Comparison of ENCODE assay signal across 14 cellular contexts in the genomic region with DNA sequence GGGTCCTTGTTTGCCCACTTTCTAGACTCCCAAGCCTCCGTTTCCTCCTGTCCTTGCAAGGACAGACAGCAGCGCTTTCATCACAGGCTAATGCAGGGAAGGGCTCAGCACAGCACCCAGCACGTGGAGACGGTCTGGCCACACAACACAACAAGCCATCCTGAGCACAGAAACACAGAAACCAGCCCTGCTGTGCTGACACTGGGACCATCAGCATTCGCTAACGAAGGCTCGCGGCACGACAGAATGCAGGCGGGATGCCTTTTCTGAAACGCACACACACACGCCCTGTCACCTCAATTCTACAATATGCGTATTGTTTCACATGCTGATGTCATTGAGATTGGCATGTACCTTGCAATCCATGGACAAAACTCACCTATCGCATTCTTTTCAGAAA. TPM values are rescaled to one million over a fixed set of nuclear protein-coding genes. Genes with fewer than 3 reads are reported as not detected.
A peak's percentile ranks its signal among the peaks of the same experiment; 100 is the strongest.
DNase-seq lines count a peak whose midpoint lies in the region; TF ChIP-seq lines count a peak whose summit lies in the region.
"Had no signal": no experiment of that assay in that cellular context is flagged by ENCODE, and none has a peak within 500 bp of the region (broad histone marks: within the 10 kb centered on the region; RNA-seq: fewer than 3 reads in every experiment).

No MANE protein-coding gene starts in this region.

- no peak overlapping the region for H4K91ac ChIP-seq in trophoblast cell (ENCODE audit: low read depth, low read length)

- H3K36me3 ChIP-seq in BLaER1 = peaks cover 47% of the 10 kb centered on the region
- peaks cover 32 to 36% of the 10 kb centered on the region in 2 experiments; a peak in 2 of 3 replicates for H3K36me3 ChIP-seq in HEK293 (ENCODE audit: control insufficient read depth in 2 of 2, insufficient read depth in 1 of 2, low read length in 2 of 2)
- peaks cover 2 to 17% of the 10 kb centered on the region in 2 experiments for H3K36me3 ChIP-seq in trophoblast cell (ENCODE audit: control insufficient read depth in 1 of 2, insufficient read depth in 2 of 2, low read length in 2 of 2)
- H3K36me3 ChIP-seq in SJCRH30 = peaks cover 5% of the 10 kb centered on the region

- H2AFZ ChIP-seq in trophoblast cell (ENCODE audit: insufficient read depth, low read length, poor library complexity) = peak overlapping the region; percentile 17

- H3K4me1 Mint-ChIP-seq in brain = peaks cover 57% of the 10 kb centered on the region

- H3K4me2 ChIP-seq in BLaER1 (peak overlapping the region; percentile 65), trophoblast cell (ENCODE audit: low read length) (no peak overlapping the region)

- CTCF ChIA-PET in HEK293 (lab: Yijun Ruan, JAX) = no interaction called here

- no peak overlapping the region for H3K9ac ChIP-seq in BLaER1
- no peak overlapping the region for H3K9ac ChIP-seq in trophoblast cell (ENCODE audit: low read length)

- H2AK5ac ChIP-seq in trophoblast cell (ENCODE audit: low read length) = no peak overlapping the region

- H3K4me3 ChIP-seq in BLaER1 = no peak overlapping the region
- H3K4me3 ChIP-seq in HEK293 (ENCODE audit: low read depth, low read length) = no peak overlapping the region
- H3K4me3 ChIP-seq in trophoblast cell (ENCODE audit: low read depth, low read length) = peak overlapping the region; percentile 18
- H3K4me3 ChIP-seq in SJCRH30 = no peak overlapping the region
- H3K4me3 ChIP-seq: MG63 had no signal

- H2BK12ac ChIP-seq in trophoblast cell (ENCODE audit: low read length) = no peak overlapping the region

- H2BK120ac ChIP-seq in trophoblast cell (ENCODE audit: insufficient read depth, low read length, poor library complexity) = no peak overlapping the region

- H3K4me3 Mint-ChIP-seq in brain = peak overlapping the region in 1 of 5 experiments; percentile 3

- POLR2A ChIA-PET in HEK293 (lab: Yijun Ruan, JAX) = no interaction called here

- WGBS in trophoblast cell (ENCODE audit: extremely low coverage, insufficient coverage, insufficient read length) = no CpG with 5 or more reads among the region's 14 CpGs

- no peaks in the 10 kb centered on the region for H3K79me1 ChIP-seq in trophoblast cell (ENCODE audit: low read length)

- H3K27me3 Mint-ChIP-seq in brain = no peaks in the 10 kb centered on the region

- H3K27ac ChIP-seq in BLaER1 = 0 out of 2 replicates have a peak overlapping the region, but pooled peaks have one; percentile 11
- no peak overlapping the region for H3K27ac ChIP-seq in HEK293 (ENCODE audit: extremely low read depth, low read depth, low read length)
- no peak overlapping the region for H3K27ac ChIP-seq in trophoblast cell (ENCODE audit: low read depth, low read length)
- H3K27ac ChIP-seq in SJCRH30 = no peak overlapping the region

- H3K9me3 Mint-ChIP-seq in brain = no peaks in the 10 kb centered on the region

- peak overlapping the region in 4 of 5 experiments; percentile 41 to 68 (median 46) for H3K27ac Mint-ChIP-seq in brain

- DNase-seq in trophoblast cell (peak in 1 of 2 donors; percentile 6), SJCRH30 (no peak), NCI-H446 treated with DMSO at 0.1 percent for 48 hours (lab: John Stamatoyannopoulos, UW) (no peak), NCI-H510A (lab: John Stamatoyannopoulos, UW) (no peak)
- DNase-seq: DMS153, MG63, NCI-H1092 treated with DMSO at 0.1 percent for 48 hours, NCI-H1694, NCI-H446 had no signal

- H3K27me3 ChIP-seq in BLaER1 (no peaks in the 10 kb centered on the region), trophoblast cell (ENCODE audit: insufficient read depth, low read length) (no peaks in the 10 kb centered on the region), SJCRH30 (no peaks in the 10 kb centered on the region)
- H3K27me3 ChIP-seq: MG63 had no signal

- peaks cover 7% of the 10 kb centered on the region for H3K36me3 Mint-ChIP-seq in brain

- H2BK5ac ChIP-seq in trophoblast cell (ENCODE audit: low read depth, low read length, poor library complexity) = no peak overlapping the region

- no peak overlapping the region for H3K4ac ChIP-seq in trophoblast cell (ENCODE audit: low read depth, low read length)

- no peak for TF ChIP-seq CTCF in HEK293 (tag by site-specific recombination; IDR thresholded peaks at IDR 0.05)
- TF ChIP-seq CTCF in brain (conservative IDR thresholded peaks at IDR 0.05) = no peak

- H3K14ac ChIP-seq in trophoblast cell (ENCODE audit: low read length) = no peak overlapping the region

- H4K20me1 ChIP-seq in BLaER1 = peaks cover 98% of the 10 kb centered on the region

- H4K12ac ChIP-seq in trophoblast cell (ENCODE audit: low read depth, low read length) = no peak overlapping the region

- no peak overlapping the region for H3K18ac ChIP-seq in trophoblast cell (ENCODE audit: low read length)

- H3K9me3 ChIP-seq in BLaER1 = no peaks in the 10 kb centered on the region
- no peaks in the 10 kb centered on the region for H3K9me3 ChIP-seq in HEK293 (ENCODE audit: control insufficient read depth, insufficient read depth, low read depth, low read length)
- no peaks in the 10 kb centered on the region for H3K9me3 ChIP-seq in trophoblast cell (ENCODE audit: insufficient read depth, low read depth, low read length)
- no peaks in the 10 kb centered on the region for H3K9me3 ChIP-seq in SJCRH30 (replicated peaks)
- H3K9me3 ChIP-seq: MG63 had no signal

- no peak overlapping the region for H4K8ac ChIP-seq in trophoblast cell (ENCODE audit: low read depth, low read length)

- no peaks in the 10 kb centered on the region for H3K79me2 ChIP-seq in trophoblast cell (ENCODE audit: control insufficient read depth, insufficient read depth, low read length, poor library complexity)

- H3K23ac ChIP-seq in trophoblast cell (ENCODE audit: low read length) = no peak overlapping the region

- H3K4me1 ChIP-seq in BLaER1 = peaks cover 89% of the 10 kb centered on the region
- peaks cover 14% of the 10 kb centered on the region for H3K4me1 ChIP-seq in HEK293 (ENCODE audit: control insufficient read depth, insufficient read depth, low read length)
- no peaks in the 10 kb centered on the region for H3K4me1 ChIP-seq in trophoblast cell (ENCODE audit: control insufficient read depth in 1 of 2, insufficient read depth in 2 of 2, low read length in 2 of 2)
- H3K4me1 ChIP-seq in SJCRH30 = no peaks in the 10 kb centered on the region; the same call in 1 of the 2 replicates

TF ChIP-seq in HEK293, 187 proteins besides CTCF, POLR2A, EP300 and RAD21 (continues in another document):
- TF ChIP-seq ZNF639 (tag by site-specific recombination; IDR thresholded peaks at IDR 0.05) (no peak), OSR2 (tag by site-specific recombination; IDR thresholded peaks at IDR 0.05) (no peak), ZNF514 (tag by site-specific recombination; IDR thresholded peaks at IDR 0.05) (no peak)

RNA-seq across cellular contexts. Expression of gene AKT2, which starts 12.9 kb away (rescaled TPM):
- polyA plus RNA-seq in brain (ENCODE audit: insufficient read depth, low read depth, low replicate concordance) = 77.4 TPM
- polyA plus RNA-seq in trophoblast cell (2013) = 118 and 120 TPM in 2 replicates
- total RNA-seq in SJCRH30 (2014; rRNA removed; shearing (Covaris generic)) = 138 and 142 TPM in 2 replicates

RNA-seq across cellular contexts. Expression of gene CCNP, which starts 45.8 kb away (rescaled TPM):
- 9.7 TPM for polyA plus RNA-seq in brain (ENCODE audit: insufficient read depth, low read depth, low replicate concordance)
- 0.46 and 0.49 TPM in 2 replicates for polyA plus RNA-seq in trophoblast cell (2013)
- total RNA-seq in SJCRH30 (2014; rRNA removed; shearing (Covaris generic)) = 0.08 TPM in 1 of 2 replicates, not detected in the other
- total RNA-seq: H4 had no signal

RNA-seq across cellular contexts. Expression of gene TTC9B, which starts 54.1 kb away (rescaled TPM):
- 25.0 TPM for polyA plus RNA-seq in brain (ENCODE audit: insufficient read depth, low read depth, low replicate concordance)
- not detected in 2 replicates for polyA plus RNA-seq in trophoblast cell (2013)
- not detected in 2 replicates for total RNA-seq in SJCRH30 (2014; rRNA removed; shearing (Covaris generic))
- total RNA-seq: H4 had no signal
- polyA plus RNA-seq: AG04450 had no signal
